ENCODE assay signal across 1 cellular context in the genomic region with DNA sequence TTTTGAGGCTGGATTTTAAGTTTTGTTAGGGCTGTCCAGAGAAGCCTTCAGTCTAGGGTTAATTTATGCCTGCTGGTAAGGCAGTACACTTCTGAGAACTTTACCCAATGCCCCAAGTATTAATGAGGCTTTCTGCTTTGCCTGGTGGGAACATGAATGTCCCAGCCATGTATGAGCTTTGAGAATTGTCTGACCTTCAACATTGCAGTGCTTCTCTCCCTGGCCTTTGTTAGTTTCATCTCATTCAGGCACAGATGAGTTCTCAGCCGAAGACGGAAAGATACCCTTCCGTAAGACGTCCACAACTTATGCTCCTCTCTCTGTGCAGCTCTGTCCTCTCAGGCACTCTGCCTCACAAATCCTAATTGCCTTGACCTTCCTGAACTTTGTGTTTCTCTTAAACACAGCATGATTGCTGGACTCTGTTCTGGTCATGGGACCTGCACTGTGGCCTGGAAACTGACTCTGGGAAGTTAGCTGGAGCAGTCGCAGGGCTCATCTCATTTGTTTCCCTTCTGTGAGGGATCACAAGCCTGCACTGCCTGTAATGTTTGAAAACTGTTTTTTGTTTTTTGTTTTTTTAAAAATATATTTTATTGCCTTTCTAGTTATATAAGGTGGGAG.
TF ChIP-seq lines count a peak whose summit lies in the region.

No MANE protein-coding gene starts in this region.

TF ChIP-seq in IMR-90, 13 proteins besides CTCF, POLR2A, EP300 and RAD21 (continued from another document):
- TF ChIP-seq, protein P1, sequence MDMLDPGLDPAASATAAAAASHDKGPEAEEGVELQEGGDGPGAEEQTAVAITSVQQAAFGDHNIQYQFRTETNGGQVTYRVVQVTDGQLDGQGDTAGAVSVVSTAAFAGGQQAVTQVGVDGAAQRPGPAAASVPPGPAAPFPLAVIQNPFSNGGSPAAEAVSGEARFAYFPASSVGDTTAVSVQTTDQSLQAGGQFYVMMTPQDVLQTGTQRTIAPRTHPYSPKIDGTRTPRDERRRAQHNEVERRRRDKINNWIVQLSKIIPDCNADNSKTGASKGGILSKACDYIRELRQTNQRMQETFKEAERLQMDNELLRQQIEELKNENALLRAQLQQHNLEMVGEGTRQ (IDR thresholded peaks at IDR 0.05; ENCODE audit: low read depth, low read length) = no peak
- TF ChIP-seq MAZ (IDR thresholded peaks at IDR 0.05; ENCODE audit: borderline replicate concordance, low read depth, low read length) (no peak), RCOR1 (IDR thresholded peaks at IDR 0.05; ENCODE audit: insufficient replicate concordance, low read length) (no peak), MAFK (IDR thresholded peaks at IDR 0.05; ENCODE audit: low read depth, low read length) (no peak), MXI1 (IDR thresholded peaks at IDR 0.05; ENCODE audit: borderline replicate concordance, low read depth, low read length) (no peak), FOS (IDR thresholded peaks at IDR 0.05; ENCODE audit: low read depth, low read length) (no peak)
- TF ChIP-seq, protein P2, sequence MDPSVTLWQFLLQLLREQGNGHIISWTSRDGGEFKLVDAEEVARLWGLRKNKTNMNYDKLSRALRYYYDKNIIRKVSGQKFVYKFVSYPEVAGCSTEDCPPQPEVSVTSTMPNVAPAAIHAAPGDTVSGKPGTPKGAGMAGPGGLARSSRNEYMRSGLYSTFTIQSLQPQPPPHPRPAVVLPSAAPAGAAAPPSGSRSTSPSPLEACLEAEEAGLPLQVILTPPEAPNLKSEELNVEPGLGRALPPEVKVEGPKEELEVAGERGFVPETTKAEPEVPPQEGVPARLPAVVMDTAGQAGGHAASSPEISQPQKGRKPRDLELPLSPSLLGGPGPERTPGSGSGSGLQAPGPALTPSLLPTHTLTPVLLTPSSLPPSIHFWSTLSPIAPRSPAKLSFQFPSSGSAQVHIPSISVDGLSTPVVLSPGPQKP (IDR thresholded peaks at IDR 0.05; ENCODE audit: borderline replicate concordance, low read depth, low read length) = no peak
TF ChIP-seq in IMR-90: peak in this region for 0.
